In the genomic region with DNA sequence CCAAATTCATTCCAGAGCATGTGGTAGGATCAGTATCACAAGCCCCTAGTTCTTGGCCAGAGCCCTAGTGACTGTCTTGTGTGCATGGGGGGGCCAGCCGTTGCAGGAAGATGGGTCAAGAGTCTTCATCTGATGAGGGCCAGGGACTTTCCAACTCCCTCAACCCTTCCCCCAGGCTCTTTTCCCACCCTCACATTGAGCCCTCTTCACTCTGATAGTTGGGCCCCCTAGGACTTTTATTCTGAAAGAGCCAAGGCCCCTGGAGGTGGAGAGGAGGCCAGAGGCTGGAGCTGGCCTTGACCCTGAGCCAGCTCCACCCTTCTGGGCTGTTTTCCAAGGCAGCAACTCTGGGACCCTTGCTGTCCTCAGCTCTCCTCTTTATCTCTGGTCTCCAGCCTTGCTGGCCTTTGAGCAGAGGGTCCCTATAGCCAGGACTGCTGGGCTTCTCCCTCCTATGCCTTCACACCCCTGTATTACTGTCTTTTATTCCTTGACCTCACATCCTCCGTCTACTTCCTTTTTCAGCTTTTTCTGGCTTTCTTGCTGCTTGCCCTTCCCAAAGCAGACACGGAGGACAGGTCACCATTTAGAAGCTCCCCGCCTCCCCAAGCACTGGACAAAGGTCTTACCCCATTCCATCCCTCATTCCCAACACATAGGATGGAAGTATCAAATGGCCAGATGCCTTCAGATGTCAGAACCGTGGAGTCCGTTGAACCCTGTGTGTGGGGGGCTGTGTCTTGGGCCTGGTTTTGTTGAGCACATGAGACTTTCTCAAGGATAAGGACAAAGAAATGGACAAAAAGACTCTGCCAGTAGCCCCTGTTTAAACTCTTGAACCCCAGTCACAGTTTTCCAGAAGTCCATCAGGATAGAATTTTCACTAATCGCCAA, we compare ENCODE assay signal across 1 cellular context.
A peak's percentile ranks its signal among the peaks of the same experiment; 100 is the strongest.
TF ChIP-seq lines count a peak whose summit lies in the region.

No MANE protein-coding gene starts in this region.

TF ChIP-seq in K562, 482 proteins besides CTCF, POLR2A, EP300 and RAD21 (continued from another document and continues in another):
- TF ChIP-seq MYC (IDR thresholded peaks at IDR 0.05; ENCODE audit: low read depth, low read length) (0 out of 2 replicates have a peak, but pooled peaks have one; percentile 18), MYC (CRISPR knock-in tag; IDR thresholded peaks at IDR 0.05; ENCODE audit: borderline replicate concordance, low read depth) (no peak), ZNF766 (CRISPR knock-in tag; conservative IDR thresholded peaks at IDR 0.05) (peak; percentile 32; the same call in 1 of the 2 replicates), KDM4B (IDR thresholded peaks at IDR 0.05; ENCODE audit: borderline replicate concordance in 2 of 2, low read depth in 1 of 2) (no peak), ZNF146 (CRISPR knock-in tag; IDR thresholded peaks at IDR 0.05; ENCODE audit: unreplicated experiment) (no peak), NCOR1 (IDR thresholded peaks at IDR 0.05) (peak; percentile 84), NFE2L1 (tag; IDR thresholded peaks at IDR 0.05; ENCODE audit: borderline replicate concordance, low read depth) (no peak), DPF2 (IDR thresholded peaks at IDR 0.05) (peak; percentile 90), NCOA1 (IDR thresholded peaks at IDR 0.05; ENCODE audit: low read depth) (peak; percentile 79), CTBP1 (IDR thresholded peaks at IDR 0.05; ENCODE audit: borderline replicate concordance) (peak; percentile 48; the same call in 1 of the 2 replicates), HCFC1 (IDR thresholded peaks at IDR 0.05; ENCODE audit: low read depth, low read length) (no peak), TEAD1 (CRISPR knock-in tag; IDR thresholded peaks at IDR 0.05) (no peak), SIN3A (IDR thresholded peaks at IDR 0.05; ENCODE audit: borderline replicate concordance in 2 of 2, control insufficient read depth in 1 of 2, low read depth in 2 of 2, low read length in 2 of 2) (0 out of 4 replicates have a peak, but pooled peaks of 1 of the 2 experiments have one; percentile 38), POLR2AphosphoS5 (IDR thresholded peaks at IDR 0.05; ENCODE audit: control insufficient read depth, insufficient read depth, low read depth, low read length) (0 out of 2 replicates have a peak, but pooled peaks have one; percentile 58), GTF2A2 (tag; IDR thresholded peaks at IDR 0.05) (no peak), CAMTA2 (CRISPR knock-in tag; conservative IDR thresholded peaks at IDR 0.05) (no peak), TBL1XR1 (IDR thresholded peaks at IDR 0.05; ENCODE audit: low read length in 2 of 2) (peak; percentile 46 to 66; a peak in 2 of 4 replicates), RNF2 (IDR thresholded peaks at IDR 0.05) (peak; percentile 44; the same call in 1 of the 2 replicates), NRF1 (conservative IDR thresholded peaks at IDR 0.05 in 1 of 2, IDR thresholded peaks at IDR 0.05 in 1 of 2) (0 out of 4 replicates have a peak, but pooled peaks of 1 of the 2 experiments have one; percentile 10), GATA2 (CRISPR knock-in tag; IDR thresholded peaks at IDR 0.05) (peak; percentile 72), ZBTB8A (IDR thresholded peaks at IDR 0.05; ENCODE audit: partially characterized antibody) (no peak), RBM17 (IDR thresholded peaks at IDR 0.05; ENCODE audit: borderline replicate concordance, low read depth, low read length) (no peak), ZFX (CRISPR knock-in tag; IDR thresholded peaks at IDR 0.05) (peak; percentile 44; the same call in 1 of the 2 replicates), ZNF253 (CRISPR knock-in tag; conservative IDR thresholded peaks at IDR 0.05) (no peak), HNRNPH1 (optimal IDR thresholded peaks at IDR 0.05; ENCODE audit: low read depth, low read length) (no peak), JUN (IDR thresholded peaks at IDR 0.05; ENCODE audit: borderline replicate concordance, low read depth, low read length) (no peak; the same call in 1 of the 2 replicates), JUN (CRISPR knock-in tag; IDR thresholded peaks at IDR 0.05; ENCODE audit: borderline replicate concordance) (no peak), SMAD1 (IDR thresholded peaks at IDR 0.05; ENCODE audit: low read depth, low read length, partially characterized antibody) (no peak)
- TF ChIP-seq, protein P1, sequence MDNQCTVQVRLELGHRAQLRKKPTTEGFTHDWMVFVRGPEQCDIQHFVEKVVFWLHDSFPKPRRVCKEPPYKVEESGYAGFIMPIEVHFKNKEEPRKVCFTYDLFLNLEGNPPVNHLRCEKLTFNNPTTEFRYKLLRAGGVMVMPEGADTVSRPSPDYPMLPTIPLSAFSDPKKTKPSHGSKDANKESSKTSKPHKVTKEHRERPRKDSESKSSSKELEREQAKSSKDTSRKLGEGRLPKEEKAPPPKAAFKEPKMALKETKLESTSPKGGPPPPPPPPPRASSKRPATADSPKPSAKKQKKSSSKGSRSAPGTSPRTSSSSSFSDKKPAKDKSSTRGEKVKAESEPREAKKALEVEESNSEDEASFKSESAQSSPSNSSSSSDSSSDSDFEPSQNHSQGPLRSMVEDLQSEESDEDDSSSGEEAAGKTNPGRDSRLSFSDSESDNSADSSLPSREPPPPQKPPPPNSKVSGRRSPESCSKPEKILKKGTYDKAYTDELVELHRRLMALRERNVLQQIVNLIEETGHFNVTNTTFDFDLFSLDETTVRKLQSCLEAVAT (IDR thresholded peaks at IDR 0.05), result 0 out of 4 replicates have a peak, but pooled peaks of 1 of the 2 experiments have one; percentile 14
- TF ChIP-seq, protein P2, sequence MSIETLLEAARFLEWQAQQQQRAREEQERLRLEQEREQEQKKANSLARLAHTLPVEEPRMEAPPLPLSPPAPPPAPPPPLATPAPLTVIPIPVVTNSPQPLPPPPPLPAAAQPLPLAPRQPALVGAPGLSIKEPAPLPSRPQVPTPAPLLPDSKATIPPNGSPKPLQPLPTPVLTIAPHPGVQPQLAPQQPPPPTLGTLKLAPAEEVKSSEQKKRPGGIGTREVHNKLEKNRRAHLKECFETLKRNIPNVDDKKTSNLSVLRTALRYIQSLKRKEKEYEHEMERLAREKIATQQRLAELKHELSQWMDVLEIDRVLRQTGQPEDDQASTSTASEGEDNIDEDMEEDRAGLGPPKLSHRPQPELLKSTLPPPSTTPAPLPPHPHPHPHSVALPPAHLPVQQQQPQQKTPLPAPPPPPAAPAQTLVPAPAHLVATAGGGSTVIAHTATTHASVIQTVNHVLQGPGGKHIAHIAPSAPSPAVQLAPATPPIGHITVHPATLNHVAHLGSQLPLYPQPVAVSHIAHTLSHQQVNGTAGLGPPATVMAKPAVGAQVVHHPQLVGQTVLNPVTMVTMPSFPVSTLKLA (conservative IDR thresholded peaks at IDR 0.05), result peak in 1 of 2 experiments; percentile 41; a peak in 1 of 4 replicates
- TF ChIP-seq, protein P3, sequence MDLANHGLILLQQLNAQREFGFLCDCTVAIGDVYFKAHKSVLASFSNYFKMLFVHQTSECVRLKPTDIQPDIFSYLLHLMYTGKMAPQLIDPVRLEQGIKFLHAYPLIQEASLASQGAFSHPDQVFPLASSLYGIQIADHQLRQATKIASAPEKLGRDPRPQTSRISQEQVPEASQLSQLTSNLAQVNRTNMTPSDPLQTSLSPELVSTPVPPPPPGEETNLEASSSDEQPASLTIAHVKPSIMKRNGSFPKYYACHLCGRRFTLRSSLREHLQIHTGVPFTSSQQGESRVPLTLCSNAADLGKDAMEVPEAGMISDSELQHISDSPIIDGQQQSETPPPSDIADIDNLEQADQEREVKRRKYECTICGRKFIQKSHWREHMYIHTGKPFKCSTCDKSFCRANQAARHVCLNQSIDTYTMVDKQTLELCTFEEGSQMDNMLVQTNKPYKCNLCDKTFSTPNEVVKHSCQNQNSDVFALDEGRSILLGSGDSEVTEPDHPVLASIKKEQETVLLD (IDR thresholded peaks at IDR 0.05), result 0 out of 2 replicates have a peak, but pooled peaks have one; percentile 40
- TF ChIP-seq, protein P4, sequence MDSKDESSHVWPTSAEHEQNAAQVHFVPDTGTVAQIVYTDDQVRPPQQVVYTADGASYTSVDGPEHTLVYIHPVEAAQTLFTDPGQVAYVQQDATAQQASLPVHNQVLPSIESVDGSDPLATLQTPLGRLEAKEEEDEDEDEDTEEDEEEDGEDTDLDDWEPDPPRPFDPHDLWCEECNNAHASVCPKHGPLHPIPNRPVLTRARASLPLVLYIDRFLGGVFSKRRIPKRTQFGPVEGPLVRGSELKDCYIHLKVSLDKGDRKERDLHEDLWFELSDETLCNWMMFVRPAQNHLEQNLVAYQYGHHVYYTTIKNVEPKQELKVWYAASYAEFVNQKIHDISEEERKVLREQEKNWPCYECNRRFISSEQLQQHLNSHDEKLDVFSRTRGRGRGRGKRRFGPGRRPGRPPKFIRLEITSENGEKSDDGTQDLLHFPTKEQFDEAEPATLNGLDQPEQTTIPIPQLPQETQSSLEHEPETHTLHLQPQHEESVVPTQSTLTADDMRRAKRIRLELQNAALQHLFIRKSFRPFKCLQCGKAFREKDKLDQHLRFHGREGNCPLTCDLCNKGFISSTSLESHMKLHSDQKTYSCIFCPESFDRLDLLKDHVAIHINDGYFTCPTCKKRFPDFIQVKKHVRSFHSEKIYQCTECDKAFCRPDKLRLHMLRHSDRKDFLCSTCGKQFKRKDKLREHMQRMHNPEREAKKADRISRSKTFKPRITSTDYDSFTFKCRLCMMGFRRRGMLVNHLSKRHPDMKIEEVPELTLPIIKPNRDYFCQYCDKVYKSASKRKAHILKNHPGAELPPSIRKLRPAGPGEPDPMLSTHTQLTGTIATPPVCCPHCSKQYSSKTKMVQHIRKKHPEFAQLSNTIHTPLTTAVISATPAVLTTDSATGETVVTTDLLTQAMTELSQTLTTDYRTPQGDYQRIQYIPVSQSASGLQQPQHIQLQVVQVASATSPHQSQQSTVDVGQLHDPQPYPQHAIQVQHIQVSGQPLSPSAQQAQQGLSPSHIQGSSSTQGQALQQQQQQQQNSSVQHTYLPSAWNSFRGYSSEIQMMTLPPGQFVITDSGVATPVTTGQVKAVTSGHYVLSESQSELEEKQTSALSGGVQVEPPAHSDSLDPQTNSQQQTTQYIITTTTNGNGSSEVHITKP (IDR thresholded peaks at IDR 0.05; ENCODE audit: partially characterized antibody), result peak; percentile 64
- TF ChIP-seq, protein P5, sequence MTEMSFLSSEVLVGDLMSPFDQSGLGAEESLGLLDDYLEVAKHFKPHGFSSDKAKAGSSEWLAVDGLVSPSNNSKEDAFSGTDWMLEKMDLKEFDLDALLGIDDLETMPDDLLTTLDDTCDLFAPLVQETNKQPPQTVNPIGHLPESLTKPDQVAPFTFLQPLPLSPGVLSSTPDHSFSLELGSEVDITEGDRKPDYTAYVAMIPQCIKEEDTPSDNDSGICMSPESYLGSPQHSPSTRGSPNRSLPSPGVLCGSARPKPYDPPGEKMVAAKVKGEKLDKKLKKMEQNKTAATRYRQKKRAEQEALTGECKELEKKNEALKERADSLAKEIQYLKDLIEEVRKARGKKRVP (CRISPR knock-in tag; IDR thresholded peaks at IDR 0.05), result no peak
- TF ChIP-seq, protein P6, sequence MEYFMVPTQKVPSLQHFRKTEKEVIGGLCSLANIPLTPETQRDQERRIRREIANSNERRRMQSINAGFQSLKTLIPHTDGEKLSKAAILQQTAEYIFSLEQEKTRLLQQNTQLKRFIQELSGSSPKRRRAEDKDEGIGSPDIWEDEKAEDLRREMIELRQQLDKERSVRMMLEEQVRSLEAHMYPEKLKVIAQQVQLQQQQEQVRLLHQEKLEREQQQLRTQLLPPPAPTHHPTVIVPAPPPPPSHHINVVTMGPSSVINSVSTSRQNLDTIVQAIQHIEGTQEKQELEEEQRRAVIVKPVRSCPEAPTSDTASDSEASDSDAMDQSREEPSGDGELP (CRISPR knock-in tag; IDR thresholded peaks at IDR 0.05; ENCODE audit: borderline replicate concordance), result peak; percentile 60; the same call in 1 of the 2 replicates
- TF ChIP-seq, protein P7, sequence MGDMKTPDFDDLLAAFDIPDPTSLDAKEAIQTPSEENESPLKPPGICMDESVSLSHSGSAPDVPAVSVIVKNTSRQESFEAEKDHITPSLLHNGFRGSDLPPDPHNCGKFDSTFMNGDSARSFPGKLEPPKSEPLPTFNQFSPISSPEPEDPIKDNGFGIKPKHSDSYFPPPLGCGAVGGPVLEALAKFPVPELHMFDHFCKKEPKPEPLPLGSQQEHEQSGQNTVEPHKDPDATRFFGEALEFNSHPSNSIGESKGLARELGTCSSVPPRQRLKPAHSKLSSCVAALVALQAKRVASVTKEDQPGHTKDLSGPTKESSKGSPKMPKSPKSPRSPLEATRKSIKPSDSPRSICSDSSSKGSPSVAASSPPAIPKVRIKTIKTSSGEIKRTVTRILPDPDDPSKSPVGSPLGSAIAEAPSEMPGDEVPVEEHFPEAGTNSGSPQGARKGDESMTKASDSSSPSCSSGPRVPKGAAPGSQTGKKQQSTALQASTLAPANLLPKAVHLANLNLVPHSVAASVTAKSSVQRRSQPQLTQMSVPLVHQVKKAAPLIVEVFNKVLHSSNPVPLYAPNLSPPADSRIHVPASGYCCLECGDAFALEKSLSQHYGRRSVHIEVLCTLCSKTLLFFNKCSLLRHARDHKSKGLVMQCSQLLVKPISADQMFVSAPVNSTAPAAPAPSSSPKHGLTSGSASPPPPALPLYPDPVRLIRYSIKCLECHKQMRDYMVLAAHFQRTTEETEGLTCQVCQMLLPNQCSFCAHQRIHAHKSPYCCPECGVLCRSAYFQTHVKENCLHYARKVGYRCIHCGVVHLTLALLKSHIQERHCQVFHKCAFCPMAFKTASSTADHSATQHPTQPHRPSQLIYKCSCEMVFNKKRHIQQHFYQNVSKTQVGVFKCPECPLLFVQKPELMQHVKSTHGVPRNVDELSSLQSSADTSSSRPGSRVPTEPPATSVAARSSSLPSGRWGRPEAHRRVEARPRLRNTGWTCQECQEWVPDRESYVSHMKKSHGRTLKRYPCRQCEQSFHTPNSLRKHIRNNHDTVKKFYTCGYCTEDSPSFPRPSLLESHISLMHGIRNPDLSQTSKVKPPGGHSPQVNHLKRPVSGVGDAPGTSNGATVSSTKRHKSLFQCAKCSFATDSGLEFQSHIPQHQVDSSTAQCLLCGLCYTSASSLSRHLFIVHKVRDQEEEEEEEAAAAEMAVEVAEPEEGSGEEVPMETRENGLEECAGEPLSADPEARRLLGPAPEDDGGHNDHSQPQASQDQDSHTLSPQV (IDR thresholded peaks at IDR 0.05), result peak; percentile 74; the same call in 1 of the 2 replicates
- TF ChIP-seq, protein P8, sequence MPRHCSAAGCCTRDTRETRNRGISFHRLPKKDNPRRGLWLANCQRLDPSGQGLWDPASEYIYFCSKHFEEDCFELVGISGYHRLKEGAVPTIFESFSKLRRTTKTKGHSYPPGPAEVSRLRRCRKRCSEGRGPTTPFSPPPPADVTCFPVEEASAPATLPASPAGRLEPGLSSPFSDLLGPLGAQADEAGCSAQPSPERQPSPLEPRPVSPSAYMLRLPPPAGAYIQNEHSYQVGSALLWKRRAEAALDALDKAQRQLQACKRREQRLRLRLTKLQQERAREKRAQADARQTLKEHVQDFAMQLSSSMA (CRISPR knock-in tag; IDR thresholded peaks at IDR 0.05), result no peak
